1 cellular context compared by ENCODE assay signal in genomic region chr6:21984551-21984950, GRCh38.
TF ChIP-seq lines count a peak whose summit lies in the region.

No MANE protein-coding gene starts in this region.

TF ChIP-seq in IMR-90, 13 proteins besides CTCF, POLR2A, EP300 and RAD21 (continued from another document):
- no peak for TF ChIP-seq CEBPB (IDR thresholded peaks at IDR 0.05; ENCODE audit: low read depth, low read length)
- TF ChIP-seq MXI1 (IDR thresholded peaks at IDR 0.05; ENCODE audit: borderline replicate concordance, low read depth, low read length), result no peak
- TF ChIP-seq ELK1 (IDR thresholded peaks at IDR 0.05; ENCODE audit: borderline replicate concordance, low read depth, low read length), result no peak
- no peak for TF ChIP-seq MAZ (IDR thresholded peaks at IDR 0.05; ENCODE audit: borderline replicate concordance, low read depth, low read length)
- no peak for TF ChIP-seq RFX5 (IDR thresholded peaks at IDR 0.05; ENCODE audit: low read depth, low read length)
